8 cellular contexts compared by ENCODE assay signal in the genomic region with DNA sequence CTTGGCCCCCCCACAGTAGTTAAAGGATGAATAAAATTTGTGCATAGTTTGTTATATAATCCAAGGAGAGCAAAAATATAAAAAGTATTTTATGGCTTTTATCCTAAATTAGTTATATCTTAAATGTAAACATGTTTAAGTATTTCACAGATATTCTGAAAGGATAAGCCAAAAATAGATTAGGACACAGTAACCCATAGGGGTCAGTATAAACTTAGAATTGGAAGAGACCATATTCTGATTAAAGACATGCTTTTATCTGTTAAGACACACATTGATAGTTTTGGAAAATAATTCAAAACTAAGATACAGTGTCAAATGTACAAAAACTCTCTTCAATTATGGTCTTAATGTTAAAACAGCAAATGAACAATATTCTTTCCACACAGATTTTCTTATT. TPM values are rescaled to one million over a fixed set of nuclear protein-coding genes. Genes with fewer than 3 reads are reported as not detected.
DNase-seq lines count a peak whose midpoint lies in the region; ATAC-seq and TF ChIP-seq lines count a peak whose summit lies in the region.

No MANE protein-coding gene starts in this region.

- peak; percentile 63 for DNase-seq in DMS53 (lab: John Stamatoyannopoulos, UW)
- DNase-seq in DMS53 treated with DMSO at 0.1 percent for 48 hours (lab: John Stamatoyannopoulos, UW; ENCODE audit: unreplicated experiment), result no peak
- peak; percentile 16 for DNase-seq in NCI-H1694 (lab: John Stamatoyannopoulos, UW)
- DNase-seq in chondrocyte (ENCODE audit: low spot score), result no peak
- DNase-seq in osteoblast (ENCODE audit: insufficient read length, low spot score, missing footprints), result peak; percentile 54
- no peak for DNase-seq in activated CD4-positive, alpha-beta T cell treated with anti-CD3 and anti-CD28 coated beads for 1 hour
- no peak for DNase-seq in UCSD-AML1 (lab: John Stamatoyannopoulos, UW; ENCODE audit: unreplicated experiment)

- no peaks in the 10 kb centered on the region for H3K9me3 Mint-ChIP-seq in chondrocyte (ENCODE audit: low read depth)

- no peaks in the 10 kb centered on the region for H3K27me3 ChIP-seq in osteoblast (ENCODE audit: insufficient read depth, low read length)

- no peak overlapping the region for H3K4me3 Mint-ChIP-seq in chondrocyte (ENCODE audit: unreplicated experiment)

- H3K36me3 ChIP-seq in osteoblast (ENCODE audit: insufficient read depth, low read length), result no peaks in the 10 kb centered on the region

- ATAC-seq in GM21526 (IDR thresholded peaks at IDR 0.05; ENCODE audit: low FRiP score, unreplicated experiment), result no peak

- TF ChIP-seq CTCF in chondrocyte (IDR thresholded peaks at IDR 0.05), result peak; percentile 89
- peak; percentile 55 for TF ChIP-seq CTCF in osteoblast (IDR thresholded peaks at IDR 0.05; ENCODE audit: extremely low read depth, low read depth, low read length)

- H3K4me1 ChIP-seq in osteoblast (ENCODE audit: insufficient read depth, low read length), result no peaks in the 10 kb centered on the region

- H3K36me3 Mint-ChIP-seq in chondrocyte (ENCODE audit: low read depth), result no peaks in the 10 kb centered on the region

- no peak overlapping the region for H3K27ac ChIP-seq in osteoblast (ENCODE audit: low read depth, low read length)

- H3K27ac Mint-ChIP-seq in chondrocyte (ENCODE audit: unreplicated experiment), result no peak overlapping the region

- no peaks in the 10 kb centered on the region for H3K27me3 Mint-ChIP-seq in chondrocyte (ENCODE audit: low read depth)

- peaks cover 8% of the 10 kb centered on the region for H3K4me1 Mint-ChIP-seq in chondrocyte (ENCODE audit: low read depth)

- no peaks in the 10 kb centered on the region for H3K9me3 ChIP-seq in osteoblast (ENCODE audit: low read depth, low read length)

- H2AFZ ChIP-seq in osteoblast (ENCODE audit: low read length), result no peak overlapping the region

- H4K20me1 ChIP-seq in osteoblast (ENCODE audit: insufficient read depth, low read length), result peaks cover under 1% of the 10 kb centered on the region

- no peak overlapping the region for H3K4me2 ChIP-seq in osteoblast (ENCODE audit: insufficient read depth, low read length)

- peaks cover 6% of the 10 kb centered on the region for H3K79me2 ChIP-seq in osteoblast (ENCODE audit: insufficient read depth, low read length)

- no peak overlapping the region for H3K4me3 ChIP-seq in osteoblast (ENCODE audit: insufficient read depth, low read length)

RNA-seq across cellular contexts. Expression of a gene that starts 4.5 kb away (rescaled TPM):
- total RNA-seq in chondrocyte (185 to 198 TPM (median 198 TPM) in 3 replicates), osteoblast (247 and 260 TPM in 2 replicates)

Comparison
In these comparisons a context has a peak if more than half of its experiments do, and no peak if none do; other contexts are left out.
1. DNase-seq: peak in DMS53 (single experiment), NCI-H1694 (single experiment) and osteoblast (single experiment); none in DMS53 treated with DMSO at 0.1 percent for 48 hours (single experiment), chondrocyte (single experiment), activated CD4-positive, alpha-beta T cell treated with anti-CD3 and anti-CD28 coated beads for 1 hour (single experiment) and UCSD-AML1 (single experiment).